11 cellular contexts compared by ENCODE assay signal in the genomic region with DNA sequence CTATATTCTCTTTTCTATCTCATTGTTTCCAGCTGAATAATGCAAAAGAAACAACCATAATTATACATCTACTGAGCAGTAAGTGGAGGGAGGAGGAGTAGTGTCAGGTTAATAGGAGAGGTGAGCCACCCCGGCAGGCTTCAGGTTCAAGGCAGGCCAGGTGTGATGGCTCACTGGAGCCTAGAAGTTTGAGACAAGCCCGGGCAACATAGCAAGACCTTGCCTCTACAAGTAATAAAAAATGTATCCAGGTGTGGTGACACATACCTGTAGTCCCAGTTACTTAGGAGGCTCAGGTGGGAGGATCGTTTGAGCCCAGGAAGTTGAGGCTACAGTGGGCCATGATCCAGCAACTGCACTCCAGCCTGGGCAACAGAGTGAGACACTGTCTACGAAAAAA. TPM values are rescaled to one million over a fixed set of nuclear protein-coding genes. Genes with fewer than 3 reads are reported as not detected.
A peak's percentile ranks its signal among the peaks of the same experiment; 100 is the strongest.
DNase-seq lines count a peak whose midpoint lies in the region; ATAC-seq, FAIRE-seq and TF ChIP-seq lines count a peak whose summit lies in the region.
"Had no signal": no experiment of that assay in that cellular context is flagged by ENCODE, and none has a peak within 500 bp of the region (broad histone marks: within the 10 kb centered on the region; RNA-seq: fewer than 3 reads in every experiment).

No MANE protein-coding gene starts in this region.

- TF ChIP-seq RAD21 in A549 (conservative IDR thresholded peaks at IDR 0.05 in 1 of 2, IDR thresholded peaks at IDR 0.05 in 1 of 2): no peak

- H3K36me3 ChIP-seq in Caco-2 (ENCODE audit: control insufficient read depth, insufficient read depth, low read length): no peaks in the 10 kb centered on the region; the same call in 1 of the 2 replicates

- POLR2A ChIA-PET in A549 (lab: Yijun Ruan, JAX): no interaction called here
- POLR2A ChIA-PET in Caco-2 (lab: Charles Lee): no interaction called here

- H3K4me3 Mint-ChIP-seq in Caco-2 (ENCODE audit: unreplicated experiment): peak overlapping the region; percentile 91
- peak overlapping the region; percentile 54 for H3K4me3 Mint-ChIP-seq in activated T-helper 2 cell treated with anti-CD3 and anti-CD28 coated beads, Interferon-gamma antibody, Interleukin-2, Interleukin-4, amounts not matched to agents 10 μg/mL and 5 μg/mL and 100 μg/mL, durations not matched to agents 14 hours and 24 hours and 36 hours (ENCODE audit: low read depth)
- H3K4me3 Mint-ChIP-seq in immature natural killer cell: peak overlapping the region; percentile 21 to 98 (median 85)

- H3K27me3 Mint-ChIP-seq in Caco-2 (ENCODE audit: insufficient read depth, unreplicated experiment): no peaks in the 10 kb centered on the region
- no peaks in the 10 kb centered on the region for H3K27me3 Mint-ChIP-seq in activated T-helper 2 cell treated with anti-CD3 and anti-CD28 coated beads, Interferon-gamma antibody, Interleukin-2, Interleukin-4, amounts not matched to agents 10 μg/mL and 5 μg/mL and 100 μg/mL, durations not matched to agents 14 hours and 24 hours and 36 hours (ENCODE audit: low read depth)
- peaks cover 0 to 4% (median 0%) of the 10 kb centered on the region in 3 donors for H3K27me3 Mint-ChIP-seq in immature natural killer cell (ENCODE audit: low read depth in 3 of 3)

- CTCF ChIA-PET in A549 (lab: Yijun Ruan, JAX) (no interaction called here), Caco-2 (lab: Charles Lee) (no interaction called here)

- H3K4me1 ChIP-seq in A549 (peaks cover 12% of the 10 kb centered on the region), Caco-2 (peaks cover 6% of the 10 kb centered on the region; the same call in 1 of the 2 replicates)

- peak overlapping the region; percentile 97 for H3K4me2 ChIP-seq in A549

- H3K4me3 ChIP-seq in A549 (no peak overlapping the region), Caco-2 (ENCODE audit: low read depth, low read length) (no peak overlapping the region)

- H3K27ac ChIP-seq in A549: no peak overlapping the region

- H3K27ac Mint-ChIP-seq in Caco-2 (ENCODE audit: unreplicated experiment): no peak overlapping the region
- H3K27ac Mint-ChIP-seq in activated T-helper 2 cell treated with anti-CD3 and anti-CD28 coated beads, Interferon-gamma antibody, Interleukin-2, Interleukin-4, amounts not matched to agents 10 μg/mL and 5 μg/mL and 100 μg/mL, durations not matched to agents 14 hours and 24 hours and 36 hours: peak overlapping the region; percentile 17
- H3K27ac Mint-ChIP-seq in immature natural killer cell: peak overlapping the region; percentile 13 to 98 (median 86)

- ATAC-seq in A549 (no peak), GM18867 (IDR thresholded peaks at IDR 0.05; ENCODE audit: unreplicated experiment) (no peak)

- H3K9me3 ChIP-seq in A549: no peaks in the 10 kb centered on the region
- no peaks in the 10 kb centered on the region for H3K9me3 ChIP-seq in Caco-2

- BruUV-seq in Caco-2 (replicated peaks; lab: Mats Ljungman, UMichigan): no TSS peak

- no peak for TF ChIP-seq EP300 in A549 (IDR thresholded peaks at IDR 0.05)

- H3K9me3 Mint-ChIP-seq in Caco-2 (ENCODE audit: unreplicated experiment) (no peaks in the 10 kb centered on the region), immature natural killer cell (no peaks in the 10 kb centered on the region)
- H3K9me3 Mint-ChIP-seq in activated T-helper 2 cell treated with anti-CD3 and anti-CD28 coated beads, Interferon-gamma antibody, Interleukin-2, Interleukin-4, amounts not matched to agents 10 μg/mL and 5 μg/mL and 100 μg/mL, durations not matched to agents 14 hours and 24 hours and 36 hours: no peaks in the 10 kb centered on the region

- H3K27me3 ChIP-seq in Caco-2 (replicated peaks; ENCODE audit: control insufficient read depth, insufficient read depth, low read length): no peaks in the 10 kb centered on the region

- TF ChIP-seq POLR2A in A549 (IDR thresholded peaks at IDR 0.05; ENCODE audit: low read length): no peak

- no peaks in the 10 kb centered on the region for H3K4me1 Mint-ChIP-seq in Caco-2 (ENCODE audit: low read depth, unreplicated experiment)
- peaks cover 30% of the 10 kb centered on the region for H3K4me1 Mint-ChIP-seq in activated T-helper 2 cell treated with anti-CD3 and anti-CD28 coated beads, Interferon-gamma antibody, Interleukin-2, Interleukin-4, amounts not matched to agents 10 μg/mL and 5 μg/mL and 100 μg/mL, durations not matched to agents 14 hours and 24 hours and 36 hours (ENCODE audit: low read depth)
- H3K4me1 Mint-ChIP-seq in immature natural killer cell: peaks cover 42 to 68% of the 10 kb centered on the region in 2 donors

- FAIRE-seq in A549 (lab: Jason Lieb, UNC): no peak
- FAIRE-seq: GM12892 had no signal

- TF ChIP-seq CTCF in A549 (IDR thresholded peaks at IDR 0.05) (no peak), Caco-2 (IDR thresholded peaks at IDR 0.05; ENCODE audit: insufficient read depth in 1 of 2, low read depth in 1 of 2, low read length in 1 of 2, severe bottlenecking in 1 of 2, unreplicated experiment in 1 of 2) (no peak)

- WGBS in A549 (ENCODE audit: missing lambda C conversion rate): 86% methylated on average over 4 of the region's 4 CpGs

- intact Hi-C loops in Caco-2 (cut with micrococcal nuclease; ENCODE audit: unreplicated experiment): no loop called here
- intact Hi-C loops in activated T-helper 2 cell treated with anti-CD3 and anti-CD28 coated beads, Interferon-gamma antibody, Interleukin-2, Interleukin-4, amounts not matched to agents 10 μg/mL and 5 μg/mL and 100 μg/mL, durations not matched to agents 14 hours and 24 hours and 36 hours (cut with micrococcal nuclease): no loop called here

- no peak for DNase-seq in A549 (ENCODE audit: low read depth in 1 of 2, low spot score in 1 of 2)
- peak in 1 of 2 experiments; percentile 17 for DNase-seq in Caco-2
- DNase-seq in activated T-helper 2 cell treated with anti-CD3 and anti-CD28 coated beads, Interferon-gamma antibody, Interleukin-2, Interleukin-4, amounts not matched to agents 10 μg/mL and 5 μg/mL and 100 μg/mL, durations not matched to agents 14 hours and 24 hours and 36 hours (ENCODE audit: low spot score): no peak
- no peak for DNase-seq in immature natural killer cell
- DNase-seq in G401 (ENCODE audit: low spot score): no peak
- DNase-seq in stimulated activated naive CD4-positive, alpha-beta T cell (lab: John Stamatoyannopoulos, UW): no peak
- DNase-seq in cortex of kidney (lab: John Stamatoyannopoulos, UW): no peak
- DNase-seq: NCI-H1105; stimulated activated naive CD4-positive, alpha-beta T cell treated with Interleukin-2 at 50 U/mL for 16 hours had no signal

- in situ Hi-C loops in G401 (cut with HindIII; ENCODE audit: low sequenced_read_pairs): no loop called here

- peaks cover 13% of the 10 kb centered on the region for H3K36me3 Mint-ChIP-seq in Caco-2 (ENCODE audit: insufficient read depth, unreplicated experiment)
- peaks cover 44% of the 10 kb centered on the region for H3K36me3 Mint-ChIP-seq in activated T-helper 2 cell treated with anti-CD3 and anti-CD28 coated beads, Interferon-gamma antibody, Interleukin-2, Interleukin-4, amounts not matched to agents 10 μg/mL and 5 μg/mL and 100 μg/mL, durations not matched to agents 14 hours and 24 hours and 36 hours (ENCODE audit: low read depth)
- H3K36me3 Mint-ChIP-seq in immature natural killer cell: peaks cover 4 to 11% (median 10%) of the 10 kb centered on the region in 3 donors

TF ChIP-seq in A549, 52 proteins besides CTCF, POLR2A, EP300 and RAD21:
- TF ChIP-seq MAFK (IDR thresholded peaks at IDR 0.05; ENCODE audit: partially characterized antibody) (no peak), TP53 (CRISPR knock-in tag; IDR thresholded peaks at IDR 0.05) (no peak), CHD2 (IDR thresholded peaks at IDR 0.05; ENCODE audit: low read length, partially characterized antibody) (no peak), FOXS1 (CRISPR knock-in tag; IDR thresholded peaks at IDR 0.05) (no peak), ZC3H11A (IDR thresholded peaks at IDR 0.05) (no peak), EHF (CRISPR knock-in tag; IDR thresholded peaks at IDR 0.05) (no peak), RARB (CRISPR knock-in tag; IDR thresholded peaks at IDR 0.05) (no peak), ZNF302 (CRISPR knock-in tag; IDR thresholded peaks at IDR 0.05) (no peak), ZSCAN20 (CRISPR knock-in tag; IDR thresholded peaks at IDR 0.05) (no peak), MAZ (IDR thresholded peaks at IDR 0.05; ENCODE audit: borderline replicate concordance, low read depth, low read length) (no peak), CHD4 (IDR thresholded peaks at IDR 0.05; ENCODE audit: borderline replicate concordance) (no peak), CBX2 (IDR thresholded peaks at IDR 0.05; ENCODE audit: borderline replicate concordance, low read depth) (no peak), NPAS2 (CRISPR knock-in tag; IDR thresholded peaks at IDR 0.05; ENCODE audit: borderline replicate concordance) (no peak), HDAC2 (IDR thresholded peaks at IDR 0.05) (no peak)
- TF ChIP-seq, protein P1, sequence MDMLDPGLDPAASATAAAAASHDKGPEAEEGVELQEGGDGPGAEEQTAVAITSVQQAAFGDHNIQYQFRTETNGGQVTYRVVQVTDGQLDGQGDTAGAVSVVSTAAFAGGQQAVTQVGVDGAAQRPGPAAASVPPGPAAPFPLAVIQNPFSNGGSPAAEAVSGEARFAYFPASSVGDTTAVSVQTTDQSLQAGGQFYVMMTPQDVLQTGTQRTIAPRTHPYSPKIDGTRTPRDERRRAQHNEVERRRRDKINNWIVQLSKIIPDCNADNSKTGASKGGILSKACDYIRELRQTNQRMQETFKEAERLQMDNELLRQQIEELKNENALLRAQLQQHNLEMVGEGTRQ (IDR thresholded peaks at IDR 0.05): no peak

RNA-seq across cellular contexts. Expression of a gene that starts 1.9 kb away (rescaled TPM):
- 18.0 and 18.4 TPM in 2 replicates for polyA plus RNA-seq in A549 (2011; rRNA removed)
- polyA plus RNA-seq in A549 (2012; cell fraction: cytosol; rRNA removed): 17.6 and 19.8 TPM in 2 replicates
- 39.4 and 46.3 TPM in 2 replicates for polyA plus RNA-seq in A549 (2012; cell fraction: nucleus; rRNA removed)
- polyA plus RNA-seq in A549 (2017; fragmentation: RNase III; extraction: RNeasy Plus Mini Kit Qiagen cat#74134 plus additional on column Dnase treatment): 12.1 to 13.8 TPM (median 13.3 TPM) in 3 replicates
- polyA minus RNA-seq in A549 (2011; rRNA and poly(A)+ RNA removed): 24.0 and 25.7 TPM in 2 replicates
- total RNA-seq in Caco-2 (2022): 44.6 and 51.2 TPM in 2 replicates
- total RNA-seq in activated T-helper 2 cell treated with anti-CD3 and anti-CD28 coated beads, Interferon-gamma antibody, Interleukin-2, Interleukin-4, amounts not matched to agents 10 μg/mL and 5 μg/mL and 100 μg/mL, durations not matched to agents 14 hours and 24 hours and 36 hours: 36.1 and 37.5 TPM in 2 replicates
- 10 to 100 TPM; 23.1 to 64.8 (median 26.9) TPM for polyA plus RNA-seq in immature natural killer cell
- 23.2 and 32.4 TPM in 2 replicates for total RNA-seq in G401 (2014; rRNA removed; shearing (Covaris generic))
